ENCODE assay signal across 27 cellular contexts in genomic region chr6:144649085-144649484, GRCh38.
"Had no signal": no experiment of that assay in that cellular context is flagged by ENCODE, and none has a peak within 500 bp of the region (broad histone marks: within the 10 kb centered on the region; RNA-seq: fewer than 3 reads in every experiment).

No MANE protein-coding gene starts in this region.

- H3K36me3 ChIP-seq: esophagus squamous epithelium, heart right ventricle, left ventricle myocardium inferior, lower lobe of right lung, tibial artery had no signal

- FAIRE-seq: islet of Langerhans had no signal

- H3K36me3 Mint-ChIP-seq: type B pancreatic cell had no signal

- DNase-seq: dermis blood vessel endothelial cell; effector memory CD4-positive, alpha-beta T cell; erythroblast; esophagus squamous epithelium; foreskin melanocyte; glutamatergic neuron; heart right ventricle; hippocampal formation; left cardiac atrium; left ventricle myocardium inferior; lower lobe of right lung; naive thymus-derived CD8-positive, alpha-beta T cell; stimulated activated CD4-positive, alpha-beta T cell treated with anti-CD3 and anti-CD28 coated beads, Interleukin-12 subunit alpha, Interleukin-12 subunit beta, amount 100 ng/mL, for 4 hours; stimulated activated CD4-positive, alpha-beta T cell treated with anti-CD3 and anti-CD28 coated beads, Interleukin-1b, Interleukin-23, amount 100 ng/mL, for 48 hours; stimulated activated CD4-positive, alpha-beta T cell treated with anti-CD3 and anti-CD28 coated beads, Interleukin-4, amount 100 ng/mL, for 24 hours; stimulated activated naive CD8-positive, alpha-beta T cell treated with anti-CD3 and anti-CD28 coated beads, Interleukin-15, Interleukin-2, amounts not matched to agents 100 U/mL and 50 U/mL, for 24 hours; testis; tibial artery had no signal

- H2AFZ ChIP-seq: parathyroid adenoma had no signal

- H3K4me3 ChIP-seq: coronary artery, esophagus squamous epithelium, heart right ventricle, left ventricle myocardium inferior, lower lobe of right lung, smooth muscle cell, testis, tibial artery had no signal

- H3K79me2 ChIP-seq: parathyroid adenoma had no signal

- H3K27me3 ChIP-seq: esophagus squamous epithelium, heart right ventricle, testis, tibial artery had no signal

- H3K4me1 ChIP-seq: lower lobe of right lung, parathyroid adenoma had no signal

- H3K9me3 Mint-ChIP-seq: neural crest cell; stimulated activated memory B cell treated with anti-CD40 and anti-IgM and Interleukin-4, amounts not matched to agents 10 μg/mL and 1 μg/mL and 100 μg/mL, for 72 hours; type B pancreatic cell had no signal

- H3K9ac ChIP-seq: parathyroid adenoma had no signal

- H3K9me3 ChIP-seq: esophagus squamous epithelium, heart right ventricle, left ventricle myocardium inferior, lower lobe of right lung, testis, tibial artery had no signal

- H3K27me3 Mint-ChIP-seq: naive thymus-derived CD8-positive, alpha-beta T cell; progenitor cell of endocrine pancreas; stimulated activated memory B cell treated with anti-CD40 and anti-IgM and Interleukin-4, amounts not matched to agents 10 μg/mL and 1 μg/mL and 100 μg/mL, for 72 hours; type B pancreatic cell had no signal

- H3K4me3 Mint-ChIP-seq: naive thymus-derived CD8-positive, alpha-beta T cell; neural crest cell; stimulated activated memory B cell treated with anti-CD40 and anti-IgM and Interleukin-4, amounts not matched to agents 10 μg/mL and 1 μg/mL and 100 μg/mL, for 72 hours; type B pancreatic cell had no signal

- H3K27ac ChIP-seq: coronary artery, esophagus squamous epithelium, heart right ventricle, left ventricle myocardium inferior, lower lobe of right lung, parathyroid adenoma, testis, tibial artery had no signal

- H3K27ac Mint-ChIP-seq: stimulated activated memory B cell treated with anti-CD40 and anti-IgM and Interleukin-4, amounts not matched to agents 10 μg/mL and 1 μg/mL and 100 μg/mL, for 72 hours; type B pancreatic cell had no signal

- ATAC-seq: heart right ventricle; left cardiac atrium; lower lobe of right lung; naive thymus-derived CD8-positive, alpha-beta T cell; sciatic nerve; stimulated activated memory B cell treated with anti-CD40 and anti-IgM and Interleukin-4, amounts not matched to agents 10 μg/mL and 1 μg/mL and 100 μg/mL, for 72 hours; stimulated activated naive CD8-positive, alpha-beta T cell treated with anti-CD3 and anti-CD28 coated beads, Interleukin-15, Interleukin-2, amounts not matched to agents 100 U/mL and 50 U/mL, for 24 hours had no signal
